Comparison of ENCODE assay signal across 19 cellular contexts in genomic region chr3:50162034-50162883, GRCh38. TPM values are rescaled to one million over a fixed set of nuclear protein-coding genes. Genes with fewer than 3 reads are reported as not detected.
DNase-seq lines count a peak whose midpoint lies in the region; ATAC-seq, FAIRE-seq and TF ChIP-seq lines count a peak whose summit lies in the region.
"Had no signal": no experiment of that assay in that cellular context is flagged by ENCODE, and none has a peak within 500 bp of the region (broad histone marks: within the 10 kb centered on the region; RNA-seq: fewer than 3 reads in every experiment).

No MANE protein-coding gene starts in this region.

- H3K27me3 ChIP-seq in RWPE2 (ENCODE audit: insufficient read depth, poor library complexity, severe bottlenecking) (no peaks in the 10 kb centered on the region), left lung (peaks cover 0 to 10% of the 10 kb centered on the region in 2 donors)
- H3K27me3 ChIP-seq: ovary had no signal

- H3K4me1 ChIP-seq in RWPE2 (ENCODE audit: insufficient read depth, poor library complexity, severe bottlenecking) (peaks cover 98% of the 10 kb centered on the region), left lung (peaks cover 34 to 83% of the 10 kb centered on the region in 2 donors)

- intact Hi-C loops in left lung (cut with DNase I) = no loop called here

- DNase-seq in COLO668 (lab: John Stamatoyannopoulos, UW; ENCODE audit: unreplicated experiment) (peak; percentile 17), RWPE2 (ENCODE audit: low spot score) (no peak), left lung (no peak), D721Med (ENCODE audit: insufficient read length, low spot score) (no peak), NCI-H1930 (lab: John Stamatoyannopoulos, UW) (no peak)
- no peak for DNase-seq in stimulated activated effector memory CD8-positive, alpha-beta T cell treated with anti-CD3 and anti-CD28 coated beads, Interleukin-12 subunit alpha, Interleukin-12 subunit beta, amount 100 ng/mL, for 72 hours (ENCODE audit: low spot score in 2 of 2)
- no peak for DNase-seq in activated CD4-positive, alpha-beta T cell treated with anti-CD3 and anti-CD28 coated beads, Interleukin-2, amount 50 U/mL, for 1 hour
- DNase-seq: effector memory CD4-positive, alpha-beta T cell; HCEC 1CT; head of caudate nucleus; NCI-H2171; ovary had no signal

- H3K4me3 Mint-ChIP-seq in stimulated activated effector memory CD8-positive, alpha-beta T cell treated with anti-CD3 and anti-CD28 coated beads, Interleukin-12 subunit alpha, Interleukin-12 subunit beta, amount 100 ng/mL, for 72 hours = no peak overlapping the region
- H3K4me3 Mint-ChIP-seq: activated T-helper 1 cell treated with anti-CD3 and anti-CD28 coated beads, Interleukin-12 subunit alpha, Interleukin-12 subunit beta, Interleukin-2, Interleukin-4 antibody, amounts not matched to agents 30 ng/mL and 10 ng/mL and 1 ng/mL, durations not matched to agents 14 hours and 24 hours and 36 hours had no signal

- H3K9me3 Mint-ChIP-seq in stimulated activated effector memory CD8-positive, alpha-beta T cell treated with anti-CD3 and anti-CD28 coated beads, Interleukin-12 subunit alpha, Interleukin-12 subunit beta, amount 100 ng/mL, for 72 hours = no peaks in the 10 kb centered on the region
- H3K9me3 Mint-ChIP-seq: activated T-helper 1 cell treated with anti-CD3 and anti-CD28 coated beads, Interleukin-12 subunit alpha, Interleukin-12 subunit beta, Interleukin-2, Interleukin-4 antibody, amounts not matched to agents 30 ng/mL and 10 ng/mL and 1 ng/mL, durations not matched to agents 14 hours and 24 hours and 36 hours had no signal

- H3K36me3 ChIP-seq in RWPE2 (ENCODE audit: low read depth) = peaks cover 85% of the 10 kb centered on the region
- H3K36me3 ChIP-seq in left lung = no peaks in the 10 kb centered on the region
- H3K36me3 ChIP-seq: ovary had no signal

- H3K4me3 ChIP-seq in RWPE2 (ENCODE audit: severe bottlenecking) (no peak overlapping the region), left lung (no peak overlapping the region)
- H3K4me3 ChIP-seq: ovary had no signal

- ATAC-seq in RWPE2 (ENCODE audit: low read depth) (no peak), left lung (no peak), GM19455 (IDR thresholded peaks at IDR 0.05; ENCODE audit: unreplicated experiment) (no peak)
- no peak for ATAC-seq in stimulated activated effector memory CD8-positive, alpha-beta T cell treated with anti-CD3 and anti-CD28 coated beads, Interleukin-12 subunit alpha, Interleukin-12 subunit beta, amount 100 ng/mL, for 72 hours

- H3K4me1 Mint-ChIP-seq in stimulated activated effector memory CD8-positive, alpha-beta T cell treated with anti-CD3 and anti-CD28 coated beads, Interleukin-12 subunit alpha, Interleukin-12 subunit beta, amount 100 ng/mL, for 72 hours = no peaks in the 10 kb centered on the region

- peak overlapping the region; percentile 23 for H3K27ac Mint-ChIP-seq in stimulated activated effector memory CD8-positive, alpha-beta T cell treated with anti-CD3 and anti-CD28 coated beads, Interleukin-12 subunit alpha, Interleukin-12 subunit beta, amount 100 ng/mL, for 72 hours
- H3K27ac Mint-ChIP-seq: activated T-helper 1 cell treated with anti-CD3 and anti-CD28 coated beads, Interleukin-12 subunit alpha, Interleukin-12 subunit beta, Interleukin-2, Interleukin-4 antibody, amounts not matched to agents 30 ng/mL and 10 ng/mL and 1 ng/mL, durations not matched to agents 14 hours and 24 hours and 36 hours had no signal

- no peak for FAIRE-seq in D721Med (lab: Jason Lieb, UNC)
- FAIRE-seq: astrocyte, G401.6, GM18507 had no signal

- no peaks in the 10 kb centered on the region for H3K9me3 ChIP-seq in RWPE2 (ENCODE audit: severe bottlenecking)
- H3K9me3 ChIP-seq in left lung = no peaks in the 10 kb centered on the region
- H3K9me3 ChIP-seq: ovary had no signal

- H3K36me3 Mint-ChIP-seq in stimulated activated effector memory CD8-positive, alpha-beta T cell treated with anti-CD3 and anti-CD28 coated beads, Interleukin-12 subunit alpha, Interleukin-12 subunit beta, amount 100 ng/mL, for 72 hours = no peaks in the 10 kb centered on the region

- H3K27ac ChIP-seq in RWPE2 (ENCODE audit: poor library complexity, severe bottlenecking) (peak overlapping the region; percentile 97), left lung (peak overlapping the region; percentile 42 to 69)
- H3K27ac ChIP-seq: ovary had no signal

- TF ChIP-seq CTCF in RWPE2 (IDR thresholded peaks at IDR 0.05; ENCODE audit: poor library complexity, severe bottlenecking) (no peak), left lung (IDR thresholded peaks at IDR 0.05) (no peak), D721Med (IDR thresholded peaks at IDR 0.05; ENCODE audit: insufficient read depth, missing control alignments) (no peak)

RNA-seq across cellular contexts. Expression of gene SEMA3F, which starts 7.1 kb away (rescaled TPM):
- 10 to 100 TPM; 26.0 to 56.2 TPM for total RNA-seq in left lung

RNA-seq across cellular contexts. Expression of gene GNAT1, which starts 29.2 kb away (rescaled TPM):
- total RNA-seq in left lung = not detected
- total RNA-seq: activated T-helper 1 cell treated with anti-CD3 and anti-CD28 coated beads, Interleukin-12 subunit alpha, Interleukin-12 subunit beta, Interleukin-2, Interleukin-4 antibody, amounts not matched to agents 30 ng/mL and 10 ng/mL and 1 ng/mL, durations not matched to agents 14 hours and 24 hours and 36 hours; astrocyte; lung microvascular endothelial cell; ovary; T-helper 1 cell treated with Interleukin-12 subunit alpha and Interleukin-12 subunit beta and Interleukin-4 antibody, amounts not matched to agents 30 ng/mL and 1 ng/mL, for 36 hours had no signal

RNA-seq across cellular contexts. Expression of gene SLC38A3, which starts 42.8 kb away (rescaled TPM):
- total RNA-seq in left lung = under 1 TPM in 1 of 2 donors, not detected in 1; 0.23 TPM
- total RNA-seq: activated T-helper 1 cell treated with anti-CD3 and anti-CD28 coated beads, Interleukin-12 subunit alpha, Interleukin-12 subunit beta, Interleukin-2, Interleukin-4 antibody, amounts not matched to agents 30 ng/mL and 10 ng/mL and 1 ng/mL, durations not matched to agents 14 hours and 24 hours and 36 hours; lung microvascular endothelial cell; T-helper 1 cell treated with Interleukin-12 subunit alpha and Interleukin-12 subunit beta and Interleukin-4 antibody, amounts not matched to agents 30 ng/mL and 1 ng/mL, for 36 hours had no signal
